In the genomic region with DNA sequence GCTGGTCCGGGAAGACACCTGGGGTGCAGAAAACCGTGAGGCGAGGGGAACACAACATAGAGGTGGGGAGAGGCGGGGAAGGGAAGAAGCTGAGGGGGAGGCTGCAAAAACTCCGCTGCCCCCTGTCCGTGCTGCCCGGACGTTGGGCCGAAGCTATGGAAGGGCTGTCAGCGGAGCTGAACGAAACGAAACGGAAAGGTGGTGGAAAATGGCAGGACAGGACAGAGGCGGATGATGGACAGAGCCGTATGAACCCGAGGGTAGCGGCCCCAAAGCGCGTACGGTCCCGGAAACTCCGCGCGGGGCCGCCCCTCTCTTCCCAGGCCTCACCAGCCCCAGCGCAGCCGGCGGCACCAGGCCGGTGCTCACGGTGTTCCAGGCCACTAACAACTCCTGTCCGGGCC, we compare ENCODE assay signal across 8 cellular contexts. TPM values are rescaled to one million over a fixed set of nuclear protein-coding genes. Genes with fewer than 3 reads are reported as not detected.
DNase-seq lines count a peak whose midpoint lies in the region; ATAC-seq and TF ChIP-seq lines count a peak whose summit lies in the region.

No MANE protein-coding gene starts in this region.

- H3K9me3 ChIP-seq in left lung (no peaks in the 10 kb centered on the region), thoracic aorta (no peaks in the 10 kb centered on the region)

- H3K4me3 ChIP-seq in left lung (peak overlapping the region; percentile 85 to 98), thoracic aorta (peak overlapping the region; percentile 84)

- H3K4me1 ChIP-seq in left lung: peaks cover 26 to 43% of the 10 kb centered on the region in 2 donors
- H3K4me1 ChIP-seq in thoracic aorta (ENCODE audit: control insufficient read depth in 1 of 2, low read depth in 2 of 2): peaks cover 30 to 39% of the 10 kb centered on the region in 2 donors

- H3K27ac ChIP-seq in angular gyrus (ENCODE audit: low read depth, low read length): peak overlapping the region; percentile 96
- H3K27ac ChIP-seq in left lung: peak overlapping the region; percentile 95 to 99
- peak overlapping the region; percentile 93 for H3K27ac ChIP-seq in thoracic aorta

- TF ChIP-seq CTCF in left lung (IDR thresholded peaks at IDR 0.05) (no peak), thoracic aorta (IDR thresholded peaks at IDR 0.05) (no peak)

- peaks cover 33% of the 10 kb centered on the region for H3K4me1 Mint-ChIP-seq in activated CD4-positive, alpha-beta T cell treated with anti-CD3 and anti-CD28 coated beads for 36 hours

- no peaks in the 10 kb centered on the region for H3K27me3 ChIP-seq in left lung
- no peaks in the 10 kb centered on the region for H3K27me3 ChIP-seq in thoracic aorta (replicated peaks; ENCODE audit: insufficient read depth)

- peaks cover 12% of the 10 kb centered on the region for H3K36me3 Mint-ChIP-seq in activated CD4-positive, alpha-beta T cell treated with anti-CD3 and anti-CD28 coated beads for 36 hours (ENCODE audit: low read depth)

- H3K27ac Mint-ChIP-seq in activated CD4-positive, alpha-beta T cell treated with anti-CD3 and anti-CD28 coated beads for 36 hours: peak overlapping the region; percentile 82

- H3K9me3 Mint-ChIP-seq in activated CD4-positive, alpha-beta T cell treated with anti-CD3 and anti-CD28 coated beads for 36 hours (ENCODE audit: low read depth): no peaks in the 10 kb centered on the region

- H3K36me3 ChIP-seq in left lung (peaks cover 0 to 61% of the 10 kb centered on the region in 2 donors), thoracic aorta (peaks cover 36% of the 10 kb centered on the region)

- CTCF ChIA-PET in activated CD4-positive, alpha-beta T cell treated with anti-CD3 and anti-CD28 coated beads for 36 hours (lab: Charles Lee): interaction anchor here (2.1 kb wide), 1 partner anchor 14 kb away, joined by 4 read pairs; no protein-coding TSS in a partner anchor

- no peaks in the 10 kb centered on the region for H3K27me3 Mint-ChIP-seq in activated CD4-positive, alpha-beta T cell treated with anti-CD3 and anti-CD28 coated beads for 36 hours

- peak; percentile 5 for ATAC-seq in activated CD4-positive, alpha-beta T cell treated with anti-CD3 and anti-CD28 coated beads for 36 hours
- ATAC-seq in left lung (no peak), thoracic aorta (ENCODE audit: insufficient number of reproducible peaks, low FRiP score, low read depth) (no peak)

- intact Hi-C loops in activated CD4-positive, alpha-beta T cell treated with anti-CD3 and anti-CD28 coated beads for 36 hours (cut with DNase I, micrococcal nuclease): loop anchor here (1.0 to 5.0 kb wide), 12 partner anchors 12 to 397 kb away; a partner anchor contains a TSS
- intact Hi-C loops in left lung (cut with DNase I) (no loop called here), posterior vena cava (cut with DNase I) (no loop called here)

- POLR2A ChIA-PET in activated CD4-positive, alpha-beta T cell treated with anti-CD3 and anti-CD28 coated beads for 36 hours (lab: Charles Lee): interaction anchor here (1.0 kb wide), 1 partner anchor 161 kb away, joined by 3 read pairs; no protein-coding TSS in a partner anchor

- peak overlapping the region; percentile 91 for H3K4me3 Mint-ChIP-seq in activated CD4-positive, alpha-beta T cell treated with anti-CD3 and anti-CD28 coated beads for 36 hours

- no peak for DNase-seq in activated CD4-positive, alpha-beta T cell treated with anti-CD3 and anti-CD28 coated beads for 36 hours
- DNase-seq in activated CD4-positive, alpha-beta T cell treated with anti-CD3 and anti-CD28 coated beads for 48 hours: no peak
- DNase-seq in left lung (no peak), thoracic aorta (ENCODE audit: low spot score) (no peak), NCI-H2107 (lab: John Stamatoyannopoulos, UW) (no peak), HUDEP-2 (lab: John Stamatoyannopoulos, UW; ENCODE audit: unreplicated experiment in 76 of 76) (no peak), posterior vena cava (ENCODE audit: low spot score) (no peak)

RNA-seq across cellular contexts. Expression of a gene that starts 0.3 kb away (rescaled TPM):
- 10 to 100 TPM; 30.8 to 38.4 TPM for total RNA-seq in activated CD4-positive, alpha-beta T cell treated with anti-CD3 and anti-CD28 coated beads for 36 hours
- total RNA-seq in left lung: 10 to 100 TPM; 43.5 to 52.3 TPM
- 10 to 100 TPM; 25.2 to 43.0 TPM for total RNA-seq in thoracic aorta
- 10 to 100 TPM; 39.1 to 42.3 TPM for total RNA-seq in posterior vena cava

RNA-seq across cellular contexts. Expression of a gene that starts 0.4 kb away (rescaled TPM):
- 10 to 100 TPM; 53.6 to 58.6 TPM for total RNA-seq in activated CD4-positive, alpha-beta T cell treated with anti-CD3 and anti-CD28 coated beads for 36 hours
- total RNA-seq in left lung (10 to 100 TPM; 59.1 to 68.0 TPM), thoracic aorta (10 to 100 TPM; 40.6 to 67.1 TPM), posterior vena cava (10 to 100 TPM; 40.4 to 44.6 TPM)

RNA-seq across cellular contexts. Expression of a gene that starts 12.5 kb away (rescaled TPM):
- 1 to 10 TPM; 5.6 to 5.8 TPM for total RNA-seq in activated CD4-positive, alpha-beta T cell treated with anti-CD3 and anti-CD28 coated beads for 36 hours
- total RNA-seq in left lung (10 to 100 TPM; 21.6 to 21.7 TPM), thoracic aorta (1 to 10 TPM; 4.7 to 5.6 TPM), posterior vena cava (1 to 10 TPM; 4.2 to 8.8 TPM)

RNA-seq across cellular contexts. Expression of a gene that starts 16.2 kb away (rescaled TPM):
- not detected for total RNA-seq in activated CD4-positive, alpha-beta T cell treated with anti-CD3 and anti-CD28 coated beads for 36 hours
- total RNA-seq in left lung (not detected), thoracic aorta (not detected), posterior vena cava (not detected)

RNA-seq across cellular contexts. Expression of a gene that starts 17.4 kb away (rescaled TPM):
- 10 to 100 TPM; 25.0 to 30.7 TPM for total RNA-seq in activated CD4-positive, alpha-beta T cell treated with anti-CD3 and anti-CD28 coated beads for 36 hours
- total RNA-seq in left lung (10 to 100 TPM; 30.6 to 31.7 TPM), thoracic aorta (10 to 100 TPM; 12.0 to 35.2 TPM), posterior vena cava (10 to 100 TPM; 24.8 to 25.2 TPM)

Comparison
In these comparisons a context has a peak if more than half of its experiments do, and no peak if none do; other contexts are left out.
1. intact Hi-C loops: an anchor here in activated CD4-positive, alpha-beta T cell treated with anti-CD3 and anti-CD28 coated beads for 36 hours (1.0 to 5.0 kb wide); none called in left lung and posterior vena cava.